ENCODE assay signal across 27 cellular contexts in the genomic region with DNA sequence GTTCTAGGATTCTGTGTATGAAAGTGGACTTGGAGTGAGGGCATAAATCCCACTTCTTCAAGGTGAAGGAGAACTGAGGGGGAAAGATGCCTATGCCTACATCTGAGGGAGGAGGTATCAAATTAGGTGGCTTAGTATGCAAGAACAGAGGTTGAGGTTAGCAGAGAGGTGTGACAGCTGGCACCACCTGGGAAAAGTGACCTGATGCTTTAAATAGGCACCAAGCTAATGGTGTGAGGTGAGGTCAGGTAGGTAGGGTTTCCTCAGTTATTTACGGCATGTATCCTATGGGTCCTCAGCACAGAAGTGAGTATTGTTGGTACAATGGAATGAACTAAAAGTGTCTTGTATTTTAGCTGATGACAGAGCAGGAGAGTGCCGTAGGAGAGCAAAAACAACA.
"Had no signal": no experiment of that assay in that cellular context is flagged by ENCODE, and none has a peak within 500 bp of the region (broad histone marks: within the 10 kb centered on the region; RNA-seq: fewer than 3 reads in every experiment).

No MANE protein-coding gene starts in this region.

- H3K4me3 Mint-ChIP-seq: dendritic cell treated with granulocyte-macrophage colony-stimulating factor and Interleukin-4, amounts not matched to agents 40 ng/mL and 50 ng/mL, for 4 days; effector memory CD8-positive, alpha-beta T cell; endodermal cell; immature natural killer cell; mesothelial cell of epicardium had no signal

- H3K4me1 ChIP-seq: colonic mucosa, esophagus squamous epithelium, heart left ventricle, left lung, lower lobe of right lung had no signal

- H3K9me3 ChIP-seq: colonic mucosa, esophagus squamous epithelium, gastrocnemius medialis, left lung, lower lobe of right lung, mucosa of descending colon had no signal

- H3K4me2 ChIP-seq: hepatocyte had no signal

- H3K36me3 ChIP-seq: colonic mucosa, esophagus squamous epithelium, gastrocnemius medialis, heart left ventricle, left lung, lower lobe of right lung had no signal

- H3K27ac ChIP-seq: colonic mucosa, epithelial cell of prostate, esophagus squamous epithelium, heart left ventricle, hepatocyte, left lung, lower lobe of right lung had no signal

- H3K4me1 Mint-ChIP-seq: immature natural killer cell had no signal

- H3K36me3 Mint-ChIP-seq: immature natural killer cell, mesothelial cell of epicardium had no signal

- H3K27ac Mint-ChIP-seq: dendritic cell treated with granulocyte-macrophage colony-stimulating factor and Interleukin-4, amounts not matched to agents 40 ng/mL and 50 ng/mL, for 4 days; effector memory CD8-positive, alpha-beta T cell; endodermal cell; immature natural killer cell; mesothelial cell of epicardium had no signal

- H3K9me3 Mint-ChIP-seq: effector memory CD8-positive, alpha-beta T cell; immature natural killer cell had no signal

- DNase-seq: colonic mucosa; cortex of kidney; effector CD8-positive, alpha-beta T cell; effector memory CD8-positive, alpha-beta T cell; endodermal cell; erythroblast; esophagus squamous epithelium; foreskin fibroblast; foreskin melanocyte; gastrocnemius medialis; heart left ventricle; hypothalamus; immature natural killer cell; islet precursor cell; kidney; kidney glomerular epithelial cell; left colon; left lung; left ventricle myocardium superior; lower lobe of right lung; mesenchymal stem cell; mucosa of descending colon had no signal

- H3K4me3 ChIP-seq: colonic mucosa, esophagus squamous epithelium, gastrocnemius medialis, heart left ventricle, hepatocyte, left lung, lower lobe of right lung, mucosa of descending colon had no signal

- H3K27me3 ChIP-seq: colonic mucosa, esophagus squamous epithelium, gastrocnemius medialis, heart left ventricle, hepatocyte, left lung had no signal

- ATAC-seq: effector memory CD8-positive, alpha-beta T cell; esophagus mucosa; heart left ventricle; left colon; left lung; left ventricle myocardium superior; lower lobe of right lung; mucosa of descending colon had no signal
